8 cellular contexts compared by ENCODE assay signal in the genomic region with DNA sequence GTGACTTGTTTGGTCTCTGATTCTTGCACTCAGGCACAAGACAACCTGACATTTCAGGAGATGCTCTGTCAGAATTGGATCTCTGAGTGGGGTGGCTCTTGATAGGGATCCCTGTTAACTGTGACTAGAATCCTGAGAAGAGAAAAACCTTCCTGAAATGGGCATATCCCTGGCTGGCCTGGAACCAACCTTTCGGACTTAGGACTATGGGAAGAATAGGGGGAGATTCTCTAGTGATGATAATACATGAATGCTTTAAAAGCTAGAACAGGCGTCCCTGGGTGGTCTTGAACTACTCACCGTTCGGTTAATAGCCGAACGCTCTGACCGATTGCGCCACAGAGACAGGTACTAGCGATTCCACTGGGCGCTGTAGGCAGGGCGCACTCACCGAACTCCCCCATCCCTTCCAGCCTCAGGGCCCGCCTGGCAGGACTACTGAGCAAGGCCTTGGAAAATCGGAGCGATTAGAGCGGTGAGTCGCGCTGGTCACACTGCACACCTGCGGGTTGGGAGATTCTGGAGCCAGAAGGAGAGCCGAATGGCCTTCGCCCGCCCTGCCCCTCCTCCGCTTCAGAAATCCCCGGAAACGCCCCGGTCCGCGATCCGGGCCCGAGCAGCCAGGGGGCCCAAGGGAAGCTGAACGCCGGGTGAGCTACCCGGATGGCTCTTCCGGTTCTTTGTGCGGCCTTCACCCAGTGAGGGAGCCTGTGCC.
DNase-seq lines count a peak whose midpoint lies in the region; ATAC-seq and TF ChIP-seq lines count a peak whose summit lies in the region.
"Not testable (repeated sequence)": the region's sequence is repeated elsewhere in the genome, so short reads cannot be mapped to it uniquely, and the experiment has no call there.

No MANE protein-coding gene starts in this region.

- DNase-seq in ELF-1 (ENCODE audit: low read depth, low spot score) (peak; percentile 43), NCI-H510A treated with DMSO at 0.1 percent for 48 hours (lab: John Stamatoyannopoulos, UW) (peak; percentile 21), amniotic epithelial cell (ENCODE audit: low read depth) (peak; percentile 36), epithelial cell of esophagus (ENCODE audit: low read depth) (peak; percentile 29), left ventricle myocardium superior (peak; percentile 52), mucosa of descending colon (peak; percentile 30 to 62 (median 48)), sigmoid colon (peak; percentile 67), vagina (ENCODE audit: extremely low spot score in 2 of 2) (peak in 1 of 2 donors; percentile 40)

- TF ChIP-seq CTCF in epithelial cell of esophagus (IDR thresholded peaks at IDR 0.05; ENCODE audit: insufficient read depth, low read depth, low read length, missing control alignments); mucosa of descending colon (IDR thresholded peaks at IDR 0.05); sigmoid colon (IDR thresholded peaks at IDR 0.05); vagina (IDR thresholded peaks at IDR 0.05): not testable (repeated sequence)

- not testable (repeated sequence) for TF ChIP-seq EP300 in sigmoid colon (IDR thresholded peaks at IDR 0.05)

- H3K4me1 ChIP-seq in mucosa of descending colon (ENCODE audit: low read depth); sigmoid colon; vagina: not testable (repeated sequence)

- not testable (repeated sequence) for H3K36me3 ChIP-seq in mucosa of descending colon (ENCODE audit: low read depth); sigmoid colon; vagina

- not testable (repeated sequence) for H3K27me3 ChIP-seq in sigmoid colon, vagina

- ATAC-seq in left ventricle myocardium superior (peak; percentile 90), mucosa of descending colon (peak; percentile 87)

- H3K9me3 ChIP-seq in mucosa of descending colon, sigmoid colon, vagina: not testable (repeated sequence)

- intact Hi-C loops in left ventricle myocardium superior (cut with micrococcal nuclease); mucosa of descending colon (cut with DNase I, micrococcal nuclease); sigmoid colon (cut with DNase I); vagina (cut with DNase I): not testable (repeated sequence)

- 8 to 17% methylated on average over 25 to 30 of the region's 35 CpGs for WGBS in sigmoid colon, 2 donors

- TF ChIP-seq POLR2A in sigmoid colon (IDR thresholded peaks at IDR 0.05); vagina (IDR thresholded peaks at IDR 0.05): not testable (repeated sequence)

- peak overlapping the region; percentile 72 to 80 (median 75) for H3K27ac ChIP-seq in sigmoid colon
- peak overlapping the region; percentile 66 for H3K27ac ChIP-seq in vagina

- not testable (repeated sequence) for H3K4me3 ChIP-seq in epithelial cell of esophagus (ENCODE audit: low read length); mucosa of descending colon
- H3K4me3 ChIP-seq in sigmoid colon, result peak overlapping the region; percentile 34 to 49 (median 46)
- peak overlapping the region; percentile 24 to 36 for H3K4me3 ChIP-seq in vagina
